ENCODE assay signal across 17 cellular contexts in the genomic region with DNA sequence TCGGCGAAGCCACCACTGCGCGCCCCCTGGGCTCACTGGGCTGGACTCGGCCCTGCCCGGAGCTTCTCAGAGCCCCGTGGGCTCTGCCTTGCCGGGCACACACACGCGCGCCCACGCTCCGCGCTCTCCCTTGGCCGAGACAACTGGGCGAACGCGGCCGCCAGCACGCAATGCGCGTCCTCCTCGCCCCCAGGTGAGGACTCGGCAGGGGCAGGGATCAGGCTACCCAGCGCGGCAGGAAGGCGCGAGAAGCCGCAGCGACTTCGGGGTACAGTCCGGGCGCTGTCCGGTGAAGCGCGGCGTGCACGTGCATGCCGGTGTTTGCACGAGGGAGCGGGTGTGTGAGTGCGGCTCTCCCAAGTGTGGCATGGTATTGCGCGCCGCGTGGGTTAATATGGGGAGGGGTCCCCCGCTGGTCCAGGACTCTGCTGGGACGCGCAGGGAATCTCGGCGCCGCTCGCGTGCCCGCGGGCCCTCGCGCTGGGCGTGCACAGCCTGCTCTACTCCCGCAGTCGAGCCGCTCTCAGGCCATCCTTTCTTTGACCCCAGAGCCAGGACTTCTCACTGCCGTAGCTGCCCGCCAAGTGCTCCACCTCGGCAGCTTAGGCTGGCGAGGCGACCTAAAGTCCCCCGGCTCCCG. TPM values are rescaled to one million over a fixed set of nuclear protein-coding genes. Genes with fewer than 3 reads are reported as not detected.
A peak's percentile ranks its signal among the peaks of the same experiment; 100 is the strongest.
DNase-seq lines count a peak whose midpoint lies in the region; ATAC-seq, FAIRE-seq and TF ChIP-seq lines count a peak whose summit lies in the region.
"Had no signal": no experiment of that assay in that cellular context is flagged by ENCODE, and none has a peak within 500 bp of the region (broad histone marks: within the 10 kb centered on the region; RNA-seq: fewer than 3 reads in every experiment).

No MANE protein-coding gene starts in this region.

- H4K91ac ChIP-seq in IMR-90 (ENCODE audit: insufficient read depth, low read depth, low read length), result no peak overlapping the region

- no peak for TF ChIP-seq EP300 in A549 (IDR thresholded peaks at IDR 0.05)

- H3K23ac ChIP-seq in IMR-90 (ENCODE audit: low read depth, low read length), result no peak overlapping the region

- TF ChIP-seq POLR2A in A549 (IDR thresholded peaks at IDR 0.05; ENCODE audit: low read length), result no peak
- TF ChIP-seq POLR2A in IMR-90 (IDR thresholded peaks at IDR 0.05; ENCODE audit: low read depth, low read length), result no peak

- POLR2A ChIA-PET in A549 (lab: Yijun Ruan, JAX) (no interaction called here), IMR-90 (lab: Charles Lee; ENCODE audit: unreplicated experiment) (no interaction called here)

- BruUV-seq in IMR-90 (replicated peaks; lab: Mats Ljungman, UMichigan), result no TSS peak

- no peak overlapping the region for H3K4ac ChIP-seq in IMR-90 (ENCODE audit: low read depth, low read length)

- H3K18ac ChIP-seq in IMR-90 (ENCODE audit: low read depth, low read length), result no peak overlapping the region

- H2AFZ ChIP-seq in IMR-90 (replicated peaks; ENCODE audit: low read length, poor library complexity), result peak overlapping the region; percentile 87

- H3K36me3 Mint-ChIP-seq in neural crest cell (ENCODE audit: low read depth), result peaks cover 2% of the 10 kb centered on the region
- H3K36me3 Mint-ChIP-seq: immature natural killer cell had no signal

- no peaks in the 10 kb centered on the region for H3K36me3 ChIP-seq in IMR-90 (ENCODE audit: control insufficient read depth, insufficient read depth, low read length)
- H3K36me3 ChIP-seq in mucosa of descending colon (ENCODE audit: low read depth), result no peaks in the 10 kb centered on the region
- H3K36me3 ChIP-seq: ovary had no signal

- H3K4me2 ChIP-seq in A549, result peak overlapping the region; percentile 63
- H3K4me2 ChIP-seq in IMR-90 (ENCODE audit: low read depth, low read length), result peak overlapping the region; percentile 85
- H3K4me2 ChIP-seq: KMS-11 had no signal

- 0 out of 4 replicates have a peak, but pooled peaks cover 0 to 5% of the 10 kb centered on the region in 2 experiments for H3K79me1 ChIP-seq in IMR-90 (ENCODE audit: low read depth in 1 of 2, low read length in 2 of 2)

- no peak overlapping the region for H4K8ac ChIP-seq in IMR-90 (ENCODE audit: low read depth in 2 of 2, low read length in 2 of 2)

- no peak overlapping the region for H3K14ac ChIP-seq in IMR-90 (replicated peaks; ENCODE audit: low read depth, low read length)

- TF ChIP-seq RAD21 in A549 (conservative IDR thresholded peaks at IDR 0.05 in 1 of 2, IDR thresholded peaks at IDR 0.05 in 1 of 2), result no peak
- TF ChIP-seq RAD21 in IMR-90 (IDR thresholded peaks at IDR 0.05; ENCODE audit: low read length), result no peak

- no peaks in the 10 kb centered on the region for H3K9me3 Mint-ChIP-seq in neural crest cell
- H3K9me3 Mint-ChIP-seq: dendritic cell treated with granulocyte-macrophage colony-stimulating factor and Interleukin-4, amounts not matched to agents 40 ng/mL and 50 ng/mL, for 4 days had no signal

- ATAC-seq in A549, result no peak
- no peak; the same call in 1 of the 2 replicates for ATAC-seq in IMR-90 (ENCODE audit: low read depth)
- ATAC-seq in mucosa of descending colon, result no peak
- ATAC-seq in sciatic nerve, result no peak
- ATAC-seq: activated CD4-positive, alpha-beta T cell treated with anti-CD3 and anti-CD28 coated beads for 36 hours; HCT116 had no signal

- peak overlapping the region; percentile 86 for H3K4me3 Mint-ChIP-seq in neural crest cell
- H3K4me3 Mint-ChIP-seq: activated CD4-positive, alpha-beta T cell treated with anti-CD3 and anti-CD28 coated beads for 36 hours; dendritic cell treated with granulocyte-macrophage colony-stimulating factor and Interleukin-4, amounts not matched to agents 40 ng/mL and 50 ng/mL, for 4 days had no signal

- no peak overlapping the region for H2AK5ac ChIP-seq in IMR-90 (ENCODE audit: low read depth, low read length)

- TF ChIP-seq CTCF in A549 (IDR thresholded peaks at IDR 0.05) (no peak), IMR-90 (conservative IDR thresholded peaks at IDR 0.05; ENCODE audit: low read depth, low read length) (no peak), epithelial cell of proximal tubule (conservative IDR thresholded peaks at IDR 0.05; ENCODE audit: low read depth, low read length) (no peak), neural crest cell (conservative IDR thresholded peaks at IDR 0.05) (no peak), mucosa of descending colon (IDR thresholded peaks at IDR 0.05) (no peak)

- intact Hi-C loops in IMR-90 (cut with micrococcal nuclease), result no loop called here
- intact Hi-C loops in mucosa of descending colon (cut with DNase I, micrococcal nuclease), result no loop called here
- intact Hi-C loops in sciatic nerve (cut with DNase I), result loop anchor here (5.0 kb wide), 1 partner anchor 324 kb away; no protein-coding TSS in a partner anchor

- H4K20me1 ChIP-seq in IMR-90 (ENCODE audit: insufficient read depth, low read length), result peaks cover 15% of the 10 kb centered on the region

- H2BK120ac ChIP-seq in IMR-90 (ENCODE audit: low read depth, low read length), result no peak overlapping the region

- H3K27ac Mint-ChIP-seq in neural crest cell (ENCODE audit: unreplicated experiment), result no peak overlapping the region
- H3K27ac Mint-ChIP-seq: activated CD4-positive, alpha-beta T cell treated with anti-CD3 and anti-CD28 coated beads for 36 hours; dendritic cell treated with granulocyte-macrophage colony-stimulating factor and Interleukin-4, amounts not matched to agents 40 ng/mL and 50 ng/mL, for 4 days; immature natural killer cell had no signal

- no peak overlapping the region for H2BK20ac ChIP-seq in IMR-90 (ENCODE audit: low read depth, low read length)

- dilution Hi-C loops in IMR-90 (cut with HindIII; ENCODE audit: low sequenced_read_pairs, unreplicated experiment), result no loop called here

- H2BK5ac ChIP-seq in IMR-90 (ENCODE audit: low read depth, low read length, poor library complexity, severe bottlenecking), result no peak overlapping the region

- peaks cover 10% of the 10 kb centered on the region for H3K9me1 ChIP-seq in IMR-90 (ENCODE audit: insufficient read depth, low read length)

- DNase-seq in A549 (ENCODE audit: low read depth in 1 of 2, low spot score in 1 of 2), result no peak
- no peak for DNase-seq in IMR-90
- no peak for DNase-seq in epithelial cell of proximal tubule (ENCODE audit: low read depth)
- DNase-seq in neural crest cell (ENCODE audit: low read depth, low spot score), result no peak
- no peak for DNase-seq in mucosa of descending colon
- DNase-seq in kidney tubule cell (ENCODE audit: low spot score), result no peak
- DNase-seq in sciatic nerve (ENCODE audit: low spot score), result no peak
- no peak for DNase-seq in NCI-H82 treated with DMSO at 0.1 percent for 48 hours (lab: John Stamatoyannopoulos, UW; ENCODE audit: unreplicated experiment)
- DNase-seq: activated CD4-positive, alpha-beta T cell treated with anti-CD3 and anti-CD28 coated beads for 36 hours; activated effector memory CD4-positive, alpha-beta T cell treated with Interleukin-2 at 50 U/mL for 16 hours; immature natural killer cell; NCI-H2171 treated with DMSO at 0.1 percent for 48 hours; ovary had no signal

- peaks cover 56% of the 10 kb centered on the region for H3K27me3 ChIP-seq in IMR-90 (ENCODE audit: control insufficient read depth, insufficient read depth, low read length)

- in situ Hi-C loops in IMR-90 (cut with MboI; ENCODE audit: low sequenced_read_pairs), result no loop called here

- no peak overlapping the region for H2BK15ac ChIP-seq in IMR-90 (ENCODE audit: low read depth, low read length)

- CTCF ChIA-PET in A549 (lab: Yijun Ruan, JAX) (no interaction called here), IMR-90 (lab: Yijun Ruan, JAX) (no interaction called here)

- H3K9me3 ChIP-seq in A549 (no peaks in the 10 kb centered on the region), IMR-90 (ENCODE audit: control insufficient read depth, insufficient read depth, low read length) (no peaks in the 10 kb centered on the region), mucosa of descending colon (no peaks in the 10 kb centered on the region)
- H3K9me3 ChIP-seq: ovary had no signal

- H3K4me1 Mint-ChIP-seq in neural crest cell, result peaks cover 41% of the 10 kb centered on the region

- H4K5ac ChIP-seq in IMR-90 (ENCODE audit: low read depth, low read length), result no peak overlapping the region

- H3K27me3 Mint-ChIP-seq in neural crest cell (ENCODE audit: low read depth), result peaks cover 60% of the 10 kb centered on the region

- WGBS in A549 (ENCODE audit: missing lambda C conversion rate), result 93% methylated on average over 60 of the region's 69 CpGs
- WGBS in IMR-90 (ENCODE audit: extremely low coverage in 2 of 2, insufficient read length in 1 of 2), 2 experiments, result 1% methylated on average over 14 of the region's 69 CpGs; no CpG with 5 or more reads in 1 of the 2 experiments

- H2AK9ac ChIP-seq in IMR-90 (replicated peaks; ENCODE audit: low read depth, low read length, poor library complexity), result peak overlapping the region; percentile 90

- H3K56ac ChIP-seq in IMR-90 (ENCODE audit: extremely low read depth, insufficient read depth, low read length), result no peak overlapping the region

- FAIRE-seq in A549 (lab: Jason Lieb, UNC), result no peak

- H3K27ac ChIP-seq in A549 (peak overlapping the region in 1 of 2 experiments; percentile 88; a peak in 3 of 6 replicates), IMR-90 (ENCODE audit: insufficient read depth, low read length) (no peak overlapping the region)
- H3K27ac ChIP-seq: C4-2B, KMS-11, ovary had no signal

- H3K4me3 ChIP-seq in A549 (no peak overlapping the region), IMR-90 (ENCODE audit: insufficient read depth, low read depth, low read length) (peak overlapping the region; percentile 21; the same call in 1 of the 2 replicates), epithelial cell of proximal tubule (ENCODE audit: low read depth, low read length) (peak overlapping the region; percentile 54), mucosa of descending colon (no peak overlapping the region)
- H3K4me3 ChIP-seq: ovary had no signal

- no peak overlapping the region for H3K9ac ChIP-seq in IMR-90 (ENCODE audit: low read depth, low read length)
- H3K9ac ChIP-seq: KMS-11 had no signal

- H3K4me1 ChIP-seq in A549, result peaks cover 76% of the 10 kb centered on the region
- peaks cover 26% of the 10 kb centered on the region for H3K4me1 ChIP-seq in IMR-90 (ENCODE audit: control insufficient read depth, insufficient read depth, low read length)
- peaks cover 12% of the 10 kb centered on the region for H3K4me1 ChIP-seq in mucosa of descending colon (ENCODE audit: low read depth)

RNA-seq across cellular contexts. Expression of gene WNT7B, which starts 5.5 kb away (rescaled TPM):
- 16.9 and 21.0 TPM in 2 replicates for polyA plus RNA-seq in A549 (2011; rRNA removed)
- polyA plus RNA-seq in A549 (2012; cell fraction: cytosol; rRNA removed), result 36.4 and 59.9 TPM in 2 replicates
- polyA plus RNA-seq in A549 (2012; cell fraction: nucleus; rRNA removed), result 48.0 and 49.6 TPM in 2 replicates
- 80.8 to 92.0 TPM (median 82.2 TPM) in 3 replicates for polyA plus RNA-seq in A549 (2017; fragmentation: RNase III; extraction: RNeasy Plus Mini Kit Qiagen cat#74134 plus additional on column Dnase treatment)
- 19.4 and 42.1 TPM in 2 replicates for polyA minus RNA-seq in A549 (2011; rRNA and poly(A)+ RNA removed)
- under 0.01 TPM in 2 replicates for total RNA-seq in IMR-90 (2012; rRNA removed)
- 0.15 and 0.16 TPM in 2 replicates for polyA plus RNA-seq in IMR-90 (2012; rRNA removed)
- 0.21 and 0.23 TPM in 2 replicates for polyA plus RNA-seq in IMR-90 (2012; cell fraction: cytosol; rRNA removed)
- 0.10 and 0.15 TPM in 2 replicates for polyA plus RNA-seq in IMR-90 (2012; cell fraction: nucleus; rRNA removed; ENCODE audit: low replicate concordance)
- total RNA-seq in epithelial cell of proximal tubule, result 30.1 and 112 TPM in 2 replicates
- total RNA-seq in neural crest cell, result 12.6 and 14.2 TPM in 2 replicates
- not detected for total RNA-seq in mucosa of descending colon
- not detected for total RNA-seq in sciatic nerve
- total RNA-seq: activated CD4-positive, alpha-beta T cell treated with anti-CD3 and anti-CD28 coated beads for 36 hours had no signal
- polyA plus RNA-seq: immature natural killer cell, ovary had no signal

Comparison
In these comparisons a context has a peak if more than half of its experiments do, and no peak if none do; other contexts are left out.
1. H3K4me3 ChIP-seq: peak in IMR-90 (single experiment) and epithelial cell of proximal tubule (single experiment); none in A549 (single experiment) and mucosa of descending colon (single experiment).
2. RNA of gene WNT7B, which starts 5.5 kb away (total RNA-seq): 30.1 to 112 TPM in epithelial cell of proximal tubule and 12.6 to 14.2 TPM in neural crest cell; not detected in mucosa of descending colon, under 0.01 TPM in IMR-90 and not detected in sciatic nerve (single experiment); every median in the first group is over 10 times any median in the second.